In the genomic region with DNA sequence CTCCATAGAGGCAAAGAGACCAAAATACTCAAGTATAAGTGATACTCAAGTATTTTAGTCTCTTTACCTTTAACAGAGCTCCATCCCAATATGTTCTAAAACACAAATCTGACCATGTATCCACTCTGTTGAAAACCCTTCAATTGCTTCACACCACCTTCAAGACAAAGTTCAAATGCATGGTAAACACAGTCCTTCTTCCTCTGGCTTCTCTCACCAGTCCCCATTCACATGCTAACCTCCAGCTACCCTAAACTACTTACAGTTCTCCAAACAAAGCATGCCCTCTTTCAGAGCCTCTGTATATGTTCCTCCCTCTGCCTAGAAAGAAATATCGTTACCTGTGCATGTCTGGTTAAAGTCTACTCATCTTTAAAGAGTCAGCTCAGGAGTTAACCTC, we compare ENCODE assay signal across 1 cellular context.
TF ChIP-seq lines count a peak whose summit lies in the region.

No MANE protein-coding gene starts in this region.

TF ChIP-seq in HepG2, 621 proteins besides CTCF, POLR2A, EP300 and RAD21:
- TF ChIP-seq CEBPG (CRISPR knock-in tag; IDR thresholded peaks at IDR 0.05) (peak; percentile 45), HMG20A (CRISPR knock-in tag; IDR thresholded peaks at IDR 0.05; ENCODE audit: borderline replicate concordance) (peak; percentile 33; the same call in 1 of the 2 replicates), FOXA1 (IDR thresholded peaks at IDR 0.05) (no peak), FOXA1 (CRISPR knock-in tag; IDR thresholded peaks at IDR 0.05) (0 out of 2 replicates have a peak, but pooled peaks have one; percentile 14), BCL6 (CRISPR knock-in tag; IDR thresholded peaks at IDR 0.05) (peak; percentile 18; the same call in 1 of the 2 replicates), HNF4A (CRISPR knock-in tag; IDR thresholded peaks at IDR 0.05) (peak; percentile 64), NFIB (CRISPR knock-in tag; IDR thresholded peaks at IDR 0.05; ENCODE audit: borderline replicate concordance) (no peak), RARA (CRISPR knock-in tag; IDR thresholded peaks at IDR 0.05) (0 out of 2 replicates have a peak, but pooled peaks have one; percentile 21), FOXA3 (CRISPR knock-in tag; IDR thresholded peaks at IDR 0.05) (0 out of 2 replicates have a peak, but pooled peaks have one; percentile 39), TOE1 (CRISPR knock-in tag; IDR thresholded peaks at IDR 0.05) (no peak), GATAD2A (CRISPR knock-in tag; IDR thresholded peaks at IDR 0.05) (peak; percentile 63; the same call in 1 of the 2 replicates)
- TF ChIP-seq, protein P1, sequence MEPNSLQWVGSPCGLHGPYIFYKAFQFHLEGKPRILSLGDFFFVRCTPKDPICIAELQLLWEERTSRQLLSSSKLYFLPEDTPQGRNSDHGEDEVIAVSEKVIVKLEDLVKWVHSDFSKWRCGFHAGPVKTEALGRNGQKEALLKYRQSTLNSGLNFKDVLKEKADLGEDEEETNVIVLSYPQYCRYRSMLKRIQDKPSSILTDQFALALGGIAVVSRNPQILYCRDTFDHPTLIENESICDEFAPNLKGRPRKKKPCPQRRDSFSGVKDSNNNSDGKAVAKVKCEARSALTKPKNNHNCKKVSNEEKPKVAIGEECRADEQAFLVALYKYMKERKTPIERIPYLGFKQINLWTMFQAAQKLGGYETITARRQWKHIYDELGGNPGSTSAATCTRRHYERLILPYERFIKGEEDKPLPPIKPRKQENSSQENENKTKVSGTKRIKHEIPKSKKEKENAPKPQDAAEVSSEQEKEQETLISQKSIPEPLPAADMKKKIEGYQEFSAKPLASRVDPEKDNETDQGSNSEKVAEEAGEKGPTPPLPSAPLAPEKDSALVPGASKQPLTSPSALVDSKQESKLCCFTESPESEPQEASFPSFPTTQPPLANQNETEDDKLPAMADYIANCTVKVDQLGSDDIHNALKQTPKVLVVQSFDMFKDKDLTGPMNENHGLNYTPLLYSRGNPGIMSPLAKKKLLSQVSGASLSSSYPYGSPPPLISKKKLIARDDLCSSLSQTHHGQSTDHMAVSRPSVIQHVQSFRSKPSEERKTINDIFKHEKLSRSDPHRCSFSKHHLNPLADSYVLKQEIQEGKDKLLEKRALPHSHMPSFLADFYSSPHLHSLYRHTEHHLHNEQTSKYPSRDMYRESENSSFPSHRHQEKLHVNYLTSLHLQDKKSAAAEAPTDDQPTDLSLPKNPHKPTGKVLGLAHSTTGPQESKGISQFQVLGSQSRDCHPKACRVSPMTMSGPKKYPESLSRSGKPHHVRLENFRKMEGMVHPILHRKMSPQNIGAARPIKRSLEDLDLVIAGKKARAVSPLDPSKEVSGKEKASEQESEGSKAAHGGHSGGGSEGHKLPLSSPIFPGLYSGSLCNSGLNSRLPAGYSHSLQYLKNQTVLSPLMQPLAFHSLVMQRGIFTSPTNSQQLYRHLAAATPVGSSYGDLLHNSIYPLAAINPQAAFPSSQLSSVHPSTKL (CRISPR knock-in tag; IDR thresholded peaks at IDR 0.05): peak; percentile 30
- TF ChIP-seq, protein P2, sequence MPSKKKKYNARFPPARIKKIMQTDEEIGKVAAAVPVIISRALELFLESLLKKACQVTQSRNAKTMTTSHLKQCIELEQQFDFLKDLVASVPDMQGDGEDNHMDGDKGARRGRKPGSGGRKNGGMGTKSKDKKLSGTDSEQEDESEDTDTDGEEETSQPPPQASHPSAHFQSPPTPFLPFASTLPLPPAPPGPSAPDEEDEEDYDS (CRISPR knock-in tag; IDR thresholded peaks at IDR 0.05): 0 out of 2 replicates have a peak, but pooled peaks have one; percentile 23
- TF ChIP-seq, protein P3, sequence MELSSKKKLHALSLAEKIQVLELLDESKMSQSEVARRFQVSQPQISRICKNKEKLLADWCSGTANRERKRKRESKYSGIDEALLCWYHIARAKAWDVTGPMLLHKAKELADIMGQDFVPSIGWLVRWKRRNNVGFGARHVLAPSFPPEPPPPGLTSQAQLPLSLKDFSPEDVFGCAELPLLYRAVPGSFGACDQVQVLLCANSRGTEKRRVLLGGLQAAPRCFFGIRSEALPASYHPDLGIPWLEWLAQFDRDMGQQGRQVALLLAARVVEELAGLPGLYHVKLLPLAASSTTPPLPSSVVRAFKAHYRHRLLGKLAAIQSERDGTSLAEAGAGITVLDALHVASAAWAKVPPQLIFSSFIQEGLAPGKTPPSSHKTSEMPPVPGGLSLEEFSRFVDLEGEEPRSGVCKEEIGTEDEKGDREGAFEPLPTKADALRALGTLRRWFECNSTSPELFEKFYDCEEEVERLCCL (CRISPR knock-in tag; IDR thresholded peaks at IDR 0.05; ENCODE audit: borderline replicate concordance): no peak
- TF ChIP-seq, protein P4, sequence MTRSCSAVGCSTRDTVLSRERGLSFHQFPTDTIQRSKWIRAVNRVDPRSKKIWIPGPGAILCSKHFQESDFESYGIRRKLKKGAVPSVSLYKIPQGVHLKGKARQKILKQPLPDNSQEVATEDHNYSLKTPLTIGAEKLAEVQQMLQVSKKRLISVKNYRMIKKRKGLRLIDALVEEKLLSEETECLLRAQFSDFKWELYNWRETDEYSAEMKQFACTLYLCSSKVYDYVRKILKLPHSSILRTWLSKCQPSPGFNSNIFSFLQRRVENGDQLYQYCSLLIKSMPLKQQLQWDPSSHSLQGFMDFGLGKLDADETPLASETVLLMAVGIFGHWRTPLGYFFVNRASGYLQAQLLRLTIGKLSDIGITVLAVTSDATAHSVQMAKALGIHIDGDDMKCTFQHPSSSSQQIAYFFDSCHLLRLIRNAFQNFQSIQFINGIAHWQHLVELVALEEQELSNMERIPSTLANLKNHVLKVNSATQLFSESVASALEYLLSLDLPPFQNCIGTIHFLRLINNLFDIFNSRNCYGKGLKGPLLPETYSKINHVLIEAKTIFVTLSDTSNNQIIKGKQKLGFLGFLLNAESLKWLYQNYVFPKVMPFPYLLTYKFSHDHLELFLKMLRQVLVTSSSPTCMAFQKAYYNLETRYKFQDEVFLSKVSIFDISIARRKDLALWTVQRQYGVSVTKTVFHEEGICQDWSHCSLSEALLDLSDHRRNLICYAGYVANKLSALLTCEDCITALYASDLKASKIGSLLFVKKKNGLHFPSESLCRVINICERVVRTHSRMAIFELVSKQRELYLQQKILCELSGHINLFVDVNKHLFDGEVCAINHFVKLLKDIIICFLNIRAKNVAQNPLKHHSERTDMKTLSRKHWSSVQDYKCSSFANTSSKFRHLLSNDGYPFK (CRISPR knock-in tag; IDR thresholded peaks at IDR 0.05; ENCODE audit: borderline replicate concordance): no peak
TF ChIP-seq in HepG2: peak in this region for 10.
